28 cellular contexts compared by ENCODE assay signal in genomic region chr19:10525636-10526035, GRCh38. TPM values are rescaled to one million over a fixed set of nuclear protein-coding genes. Genes with fewer than 3 reads are reported as not detected.
"Had no signal": no experiment of that assay in that cellular context is flagged by ENCODE, and none has a peak within 500 bp of the region (broad histone marks: within the 10 kb centered on the region; RNA-seq: fewer than 3 reads in every experiment).

No MANE protein-coding gene starts in this region.

- ATAC-seq: effector memory CD8-positive, alpha-beta T cell; esophagus mucosa; foreskin keratinocyte; gastrocnemius medialis; gastroesophageal sphincter; heart left ventricle; heart right ventricle had no signal

- H3K4me1 Mint-ChIP-seq: endodermal cell had no signal

- FAIRE-seq: endometrium, endothelial cell of umbilical vein had no signal

- H3K9me3 Mint-ChIP-seq: dendritic cell treated with granulocyte-macrophage colony-stimulating factor and Interleukin-4, amounts not matched to agents 40 ng/mL and 50 ng/mL, for 4 days; effector memory CD8-positive, alpha-beta T cell; endodermal cell had no signal

- DNase-seq: colonic mucosa; cortex of kidney; dermis blood vessel endothelial cell; dorsolateral prefrontal cortex; effector CD4-positive, alpha-beta T cell; effector CD8-positive, alpha-beta T cell; effector memory CD4-positive, alpha-beta T cell; effector memory CD8-positive, alpha-beta T cell; endodermal cell; erythroblast; esophagus squamous epithelium; foreskin fibroblast; foreskin keratinocyte; foreskin melanocyte; gastrocnemius medialis; glutamatergic neuron; head of caudate nucleus; heart left ventricle; heart right ventricle had no signal

- H3K27me3 Mint-ChIP-seq: effector memory CD8-positive, alpha-beta T cell had no signal

- H3K27ac Mint-ChIP-seq: dendritic cell treated with granulocyte-macrophage colony-stimulating factor and Interleukin-4, amounts not matched to agents 40 ng/mL and 50 ng/mL, for 4 days; endodermal cell had no signal

- H3K4me3 Mint-ChIP-seq: dendritic cell treated with granulocyte-macrophage colony-stimulating factor and Interleukin-4, amounts not matched to agents 40 ng/mL and 50 ng/mL, for 4 days; endodermal cell had no signal

RNA-seq across cellular contexts. Expression of gene S1PR5, which starts 8.4 kb away (rescaled TPM):
- total RNA-seq: colonic mucosa, dermis microvascular lymphatic vessel endothelial cell, endothelial cell of umbilical vein, epithelial cell of proximal tubule, esophagus muscularis mucosa, fibroblast of lung, gastrocnemius medialis had no signal
- polyA plus RNA-seq: endothelial cell of umbilical vein had no signal
